In genomic region chr13:109345433-109345941, GRCh38 we compare ENCODE assay signal across 20 cellular contexts.
A peak's percentile ranks its signal among the peaks of the same experiment; 100 is the strongest.
DNase-seq lines count a peak whose midpoint lies in the region; ATAC-seq and TF ChIP-seq lines count a peak whose summit lies in the region.
"Had no signal": no experiment of that assay in that cellular context is flagged by ENCODE, and none has a peak within 500 bp of the region (broad histone marks: within the 10 kb centered on the region; RNA-seq: fewer than 3 reads in every experiment).

No MANE protein-coding gene starts in this region.

- H3K9me3 Mint-ChIP-seq in mesothelial cell of epicardium: peaks cover 7% of the 10 kb centered on the region
- H3K9me3 Mint-ChIP-seq in GM23338: no peaks in the 10 kb centered on the region
- H3K9me3 Mint-ChIP-seq: CD4-positive, alpha-beta T cell had no signal

- H2AFZ ChIP-seq in MM.1S (ENCODE audit: low read length) (no peak overlapping the region), GM23338 (no peak overlapping the region)

- H3K36me3 Mint-ChIP-seq in mesothelial cell of epicardium (no peaks in the 10 kb centered on the region), GM23338 (ENCODE audit: low read depth) (no peaks in the 10 kb centered on the region)

- H4K20me1 ChIP-seq in MM.1S (ENCODE audit: insufficient read depth, low read length) (no peaks in the 10 kb centered on the region), GM23338 (replicated peaks; ENCODE audit: insufficient read depth) (no peaks in the 10 kb centered on the region)

- no peaks in the 10 kb centered on the region for H3K9me2 ChIP-seq in MM.1S (replicated peaks; ENCODE audit: insufficient read depth, low read length)
- H3K9me2 ChIP-seq in GM23338 (ENCODE audit: insufficient read depth): no peaks in the 10 kb centered on the region; the same call in 1 of the 2 replicates

- H3K27me3 ChIP-seq in SJSA1 (replicated peaks): no peaks in the 10 kb centered on the region
- H3K27me3 ChIP-seq in MM.1S (replicated peaks; ENCODE audit: insufficient read depth, low read length): no peaks in the 10 kb centered on the region
- no peaks in the 10 kb centered on the region for H3K27me3 ChIP-seq in GM23338 (ENCODE audit: insufficient read depth)

- H3K27ac Mint-ChIP-seq in mesothelial cell of epicardium (no peak overlapping the region), GM23338 (no peak overlapping the region)
- H3K27ac Mint-ChIP-seq: CD4-positive, alpha-beta T cell; progenitor cell of endocrine pancreas; T-helper 17 cell had no signal

- H3K9ac ChIP-seq in MM.1S (ENCODE audit: low read length): no peak overlapping the region

- in situ Hi-C loops in G401 (cut with HindIII; ENCODE audit: low sequenced_read_pairs): no loop called here

- H3F3A ChIP-seq in MM.1S (ENCODE audit: insufficient read depth, low read length): no peaks in the 10 kb centered on the region
- no peaks in the 10 kb centered on the region for H3F3A ChIP-seq in GM23338 (replicated peaks; ENCODE audit: low read depth)

- H3K4me1 Mint-ChIP-seq in mesothelial cell of epicardium: peaks cover 5% of the 10 kb centered on the region
- H3K4me1 Mint-ChIP-seq in GM23338: no peaks in the 10 kb centered on the region
- H3K4me1 Mint-ChIP-seq: T-helper 17 cell had no signal

- H3K27ac ChIP-seq in SJSA1 (peak overlapping the region; percentile 71), MM.1S (ENCODE audit: low read length) (no peak overlapping the region), GM23338 (ENCODE audit: low read depth) (no peak overlapping the region)

- no peak for ATAC-seq in GM23338
- ATAC-seq: left cardiac atrium, Panc1, T-helper 17 cell had no signal

- H3K4me2 ChIP-seq in MM.1S (ENCODE audit: low read depth, low read length) (no peak overlapping the region), GM23338 (no peak overlapping the region)

- H3K9me3 ChIP-seq in SJSA1 (replicated peaks) (no peaks in the 10 kb centered on the region), MM.1S (replicated peaks; ENCODE audit: insufficient read depth, low read length) (no peaks in the 10 kb centered on the region)

- no peaks in the 10 kb centered on the region for H3K27me3 Mint-ChIP-seq in mesothelial cell of epicardium (ENCODE audit: low read depth)
- peaks cover 3% of the 10 kb centered on the region for H3K27me3 Mint-ChIP-seq in GM23338 (ENCODE audit: insufficient read depth, low read depth, poor library complexity)

- no peak overlapping the region for H3K4me3 ChIP-seq in SJSA1
- no peak overlapping the region for H3K4me3 ChIP-seq in fibroblast of pulmonary artery (replicated peaks; ENCODE audit: low read depth, low read length)
- H3K4me3 ChIP-seq in MM.1S (ENCODE audit: low read length): no peak overlapping the region
- no peak overlapping the region for H3K4me3 ChIP-seq in GM23338

- no peak overlapping the region for H3K4me3 Mint-ChIP-seq in mesothelial cell of epicardium
- no peak overlapping the region for H3K4me3 Mint-ChIP-seq in GM23338
- H3K4me3 Mint-ChIP-seq: CD4-positive, alpha-beta T cell; T-helper 17 cell had no signal

- no peaks in the 10 kb centered on the region for H3K36me3 ChIP-seq in SJSA1
- no peaks in the 10 kb centered on the region for H3K36me3 ChIP-seq in MM.1S (replicated peaks; ENCODE audit: insufficient read depth, low read length)
- H3K36me3 ChIP-seq in GM23338 (ENCODE audit: insufficient read depth): 0 out of 2 replicates have a peak, but pooled peaks cover 3% of the 10 kb centered on the region

- H3K4me1 ChIP-seq in SJSA1 (replicated peaks): peaks cover 55% of the 10 kb centered on the region
- no peaks in the 10 kb centered on the region for H3K4me1 ChIP-seq in MM.1S (ENCODE audit: low read length)
- no peaks in the 10 kb centered on the region for H3K4me1 ChIP-seq in GM23338 (ENCODE audit: insufficient read depth)

- no peaks in the 10 kb centered on the region for H3K79me2 ChIP-seq in MM.1S (ENCODE audit: low read length)
- no peaks in the 10 kb centered on the region for H3K79me2 ChIP-seq in GM23338 (replicated peaks; ENCODE audit: insufficient read depth)

- DNase-seq in GM04503 (ENCODE audit: low read depth) (peak; percentile 31), SJSA1 (ENCODE audit: low read depth in 1 of 2, low spot score in 2 of 2) (peak; percentile 84 to 95), fibroblast of pulmonary artery (ENCODE audit: low read depth) (peak; percentile 21), renal cortical epithelial cell (ENCODE audit: low read depth) (peak; percentile 91), MM.1S (no peak), mesothelial cell of epicardium (ENCODE audit: low spot score in 2 of 2, unreplicated experiment in 2 of 2) (no peak), GM23338 (ENCODE audit: low spot score) (no peak), G401 (ENCODE audit: low spot score) (no peak)
- DNase-seq: activated CD4-positive, alpha-beta T cell treated with anti-CD3 and anti-CD28 coated beads for 1 hour; activated CD8-positive, alpha-beta memory T cell treated with anti-CD3 and anti-CD28 coated beads, Interleukin-2, amount 50 U/mL, for 4 hours; activated naive CD4-positive, alpha-beta T cell treated with anti-CD3 and anti-CD28 coated beads, Interleukin-2, amount 50 U/mL, for 16 hours; CD4-positive, alpha-beta T cell; head of caudate nucleus; left cardiac atrium; NCI-H187 treated with DMSO at 0.1 percent for 48 hours; NCI-H526 treated with DMSO at 0.1 percent for 48 hours; stimulated activated CD4-positive, alpha-beta T cell treated with anti-CD3 and anti-CD28 coated beads, Interleukin-15, amount 100 ng/mL, for 24 hours; T-helper 17 cell had no signal

- no peak for TF ChIP-seq CTCF in fibroblast of pulmonary artery (IDR thresholded peaks at IDR 0.05; ENCODE audit: low read length, missing control alignments)
- TF ChIP-seq CTCF in MM.1S (IDR thresholded peaks at IDR 0.05; ENCODE audit: low read length): no peak
- TF ChIP-seq CTCF in mesothelial cell of epicardium (IDR thresholded peaks at IDR 0.05; ENCODE audit: unreplicated experiment): no peak
- TF ChIP-seq CTCF in GM23338 (conservative IDR thresholded peaks at IDR 0.05; ENCODE audit: low read depth in 2 of 2): no peak

TF ChIP-seq in GM23338, 12 proteins besides CTCF, POLR2A, EP300 and RAD21:
- TF ChIP-seq ZNF114 (CRISPR knock-in tag; IDR thresholded peaks at IDR 0.05): no peak
- TF ChIP-seq ZNF462 (CRISPR knock-in tag; IDR thresholded peaks at IDR 0.05): no peak
- no peak for TF ChIP-seq POLR2AphosphoS5 (IDR thresholded peaks at IDR 0.05; ENCODE audit: low read depth)

Comparison
In these comparisons a context has a peak if more than half of its experiments do, and no peak if none do; other contexts are left out.
1. DNase-seq: peak in GM04503 (single experiment), SJSA1 (2 of 2), fibroblast of pulmonary artery (single experiment) and renal cortical epithelial cell (single experiment); none in MM.1S (single experiment), mesothelial cell of epicardium (0 of 2), GM23338 (single experiment) and G401 (single experiment).